22 cellular contexts compared by ENCODE assay signal in genomic region chr6:89750338-89750737, GRCh38.
"Had no signal": no experiment of that assay in that cellular context is flagged by ENCODE, and none has a peak within 500 bp of the region (broad histone marks: within the 10 kb centered on the region; RNA-seq: fewer than 3 reads in every experiment).

No MANE protein-coding gene starts in this region.

- DNase-seq: activated CD4-positive, alpha-beta T cell treated with anti-CD3 and anti-CD28 coated beads for 48 hours; activated CD4-positive, alpha-beta T cell treated with anti-CD3 and anti-CD28 coated beads, Interleukin-2, amount 50 U/mL, for 4 hours; activated CD4-positive, CD25-positive, alpha-beta regulatory T cell treated with anti-CD3 and anti-CD28 coated beads, Interleukin-2, amount 50 U/mL, for 72 hours; activated CD8-positive, alpha-beta memory T cell treated with anti-CD3 and anti-CD28 coated beads, Interleukin-2, amount 10 ng/mL, durations not matched to agents 7 days and 5 days; activated effector memory CD4-positive, alpha-beta T cell treated with Interleukin-2 at 50 U/mL for 16 hours; activated naive CD4-positive, alpha-beta T cell treated with Interleukin-2 at 50 U/mL for 16 hours; activated T-cell treated with anti-CD3 and anti-CD28 coated beads, Interleukin-2, amount 50 U/mL, for 24 hours; amygdala; MG63; MV-4-11; NCI-H1105; NCI-H1436; NCI-H1694 treated with DMSO at 0.1 percent for 48 hours; NCI-H2029 treated with DMSO at 0.1 percent for 48 hours; NCI-H510A treated with DMSO at 0.1 percent for 48 hours; NCI-H69; NK-92 treated with Interleukin-12 subunit alpha and Interleukin-12 subunit beta, amount 100 ng/mL, for 24 hours; Peyer's patch; Right ventricle myocardium superior; SW 1271 had no signal

- H3K4me3 ChIP-seq: MG63, Peyer's patch, SJSA1 had no signal

- FAIRE-seq: astrocyte had no signal

- H3K27me3 ChIP-seq: MG63, Peyer's patch, SJSA1 had no signal
